14 cellular contexts compared by ENCODE assay signal in genomic region chr6:35754452-35755321, GRCh38. TPM values are rescaled to one million over a fixed set of nuclear protein-coding genes. Genes with fewer than 3 reads are reported as not detected.
DNase-seq lines count a peak whose midpoint lies in the region; ATAC-seq and TF ChIP-seq lines count a peak whose summit lies in the region.
"Had no signal": no experiment of that assay in that cellular context is flagged by ENCODE, and none has a peak within 500 bp of the region (broad histone marks: within the 10 kb centered on the region; RNA-seq: fewer than 3 reads in every experiment).

No MANE protein-coding gene starts in this region.

- H3K27me3 ChIP-seq in vagina (no peaks in the 10 kb centered on the region), foreskin keratinocyte (peaks cover 6% of the 10 kb centered on the region)

- TF ChIP-seq CTCF in Calu3 (IDR thresholded peaks at IDR 0.05; ENCODE audit: unreplicated experiment): no peak
- TF ChIP-seq CTCF in OCI-LY7 (conservative IDR thresholded peaks at IDR 0.05; ENCODE audit: low read length): 0 out of 2 replicates have a peak, but pooled peaks have one; percentile 20
- no peak for TF ChIP-seq CTCF in vagina (IDR thresholded peaks at IDR 0.05)
- no peak for TF ChIP-seq CTCF in foreskin keratinocyte (conservative IDR thresholded peaks at IDR 0.05)

- DNase-seq in Calu3: peak; percentile 49
- DNase-seq in HT1080 (ENCODE audit: low read depth): peak; percentile 38
- DNase-seq in OCI-LY7 (ENCODE audit: low spot score): no peak
- DNase-seq in left ventricle myocardium superior: no peak
- DNase-seq in NOMO-1 treated with DMSO at 0.1 percent for 48 hours (lab: John Stamatoyannopoulos, UW; ENCODE audit: unreplicated experiment): no peak
- no peak for DNase-seq in GM03348 (ENCODE audit: low spot score)
- DNase-seq in vagina (ENCODE audit: extremely low spot score in 2 of 2): no peak
- no peak for DNase-seq in foreskin keratinocyte
- DNase-seq: activated T-cell treated with anti-CD3 and anti-CD28 coated beads, Interleukin-2, amount 50 U/mL, for 4 hours; spleen had no signal

- H3K4me3 Mint-ChIP-seq in Calu3 (ENCODE audit: low read depth, unreplicated experiment): no peak overlapping the region
- H3K4me3 Mint-ChIP-seq: activated T-cell treated with anti-CD3 and anti-CD28 coated beads, Interleukin-2, amount 50 U/mL, for 4 hours had no signal

- no TSS peak for BruUV-seq in Calu3 (replicated peaks; lab: Mats Ljungman, UMichigan)
- BruUV-seq in OCI-LY7 (replicated peaks; lab: Mats Ljungman, UMichigan): no TSS peak

- no peaks in the 10 kb centered on the region for H3K36me3 Mint-ChIP-seq in Calu3 (ENCODE audit: insufficient read depth, unreplicated experiment)

- TF ChIP-seq POLR2A in vagina (IDR thresholded peaks at IDR 0.05): no peak

- H3K9me2 ChIP-seq in OCI-LY7 (ENCODE audit: insufficient read depth, low read length): no peaks in the 10 kb centered on the region

- no peaks in the 10 kb centered on the region for H3K79me2 ChIP-seq in OCI-LY7 (ENCODE audit: insufficient read depth, low read depth, low read length)

- peaks cover 21% of the 10 kb centered on the region for H3K4me1 Mint-ChIP-seq in Calu3 (ENCODE audit: low read depth, unreplicated experiment)

- no peaks in the 10 kb centered on the region for H3K9me3 ChIP-seq in OCI-LY7 (ENCODE audit: low read length)
- no peaks in the 10 kb centered on the region for H3K9me3 ChIP-seq in vagina
- H3K9me3 ChIP-seq: breast epithelium, spleen had no signal

- H3K4me3 ChIP-seq in OCI-LY7 (ENCODE audit: low read depth, low read length, poor library complexity, severe bottlenecking) (no peak overlapping the region), vagina (no peak overlapping the region)
- H3K4me3 ChIP-seq: breast epithelium, spleen had no signal

- no peaks in the 10 kb centered on the region for H4K20me1 ChIP-seq in OCI-LY7 (ENCODE audit: insufficient read depth, low read length)

- POLR2A ChIA-PET in OCI-LY7 (lab: Charles Lee): interaction anchor here (0.5 to 1.1 kb wide), 3 partner anchors 15 to 208 kb away, joined by 3 to 5 read pairs (median 3); no protein-coding TSS in a partner anchor

- no peak overlapping the region for H3K27ac Mint-ChIP-seq in Calu3 (ENCODE audit: unreplicated experiment)

- H3K4me2 ChIP-seq in OCI-LY7 (ENCODE audit: low read length): no peak overlapping the region

- no peaks in the 10 kb centered on the region for H3K9me3 Mint-ChIP-seq in Calu3 (ENCODE audit: low read depth, unreplicated experiment)
- H3K9me3 Mint-ChIP-seq: activated T-cell treated with anti-CD3 and anti-CD28 coated beads, Interleukin-2, amount 50 U/mL, for 4 hours had no signal

- H3K4me1 ChIP-seq in OCI-LY7 (ENCODE audit: insufficient read depth, low read length, poor library complexity, severe bottlenecking): peaks cover 25% of the 10 kb centered on the region
- H3K4me1 ChIP-seq in vagina: no peaks in the 10 kb centered on the region
- H3K4me1 ChIP-seq in foreskin keratinocyte: no peaks in the 10 kb centered on the region
- H3K4me1 ChIP-seq: breast epithelium had no signal

- intact Hi-C loops in Calu3 (cut with micrococcal nuclease; ENCODE audit: unreplicated experiment) (loop anchor here (10.0 kb wide), 1 partner anchor 190 kb away; no protein-coding TSS in a partner anchor), OCI-LY7 (cut with micrococcal nuclease; ENCODE audit: unreplicated experiment) (loop anchor here (5.0 to 10.0 kb wide), 2 partner anchors 200 to 232 kb away; no protein-coding TSS in a partner anchor), left ventricle myocardium superior (cut with micrococcal nuclease) (no loop called here), vagina (cut with DNase I) (no loop called here)

- H3K36me3 ChIP-seq in OCI-LY7 (ENCODE audit: insufficient read depth, low read length): no peaks in the 10 kb centered on the region
- no peaks in the 10 kb centered on the region for H3K36me3 ChIP-seq in vagina
- H3K36me3 ChIP-seq: breast epithelium, spleen had no signal

- peak; percentile 63 for ATAC-seq in left ventricle myocardium superior
- no peak for ATAC-seq in foreskin keratinocyte
- ATAC-seq: activated T-cell treated with anti-CD3 and anti-CD28 coated beads, Interleukin-2, amount 50 U/mL, for 4 hours had no signal

- peaks cover 18% of the 10 kb centered on the region for H3K27me3 Mint-ChIP-seq in Calu3 (ENCODE audit: unreplicated experiment)

- H3K27ac ChIP-seq in OCI-LY7 (ENCODE audit: low read depth, low read length, poor library complexity, severe bottlenecking) (no peak overlapping the region), vagina (no peak overlapping the region), foreskin keratinocyte (no peak overlapping the region)
- H3K27ac ChIP-seq: breast epithelium, spleen had no signal

- no peak overlapping the region; the same call in 1 of the 2 replicates for H2AFZ ChIP-seq in OCI-LY7 (ENCODE audit: low read length)

- CTCF ChIA-PET in Calu3 (lab: Charles Lee): interaction anchor here (0.5 to 1.3 kb wide), 9 partner anchors 9 to 213 kb away, joined by 3 to 7 read pairs (median 3); partner anchors contain the start of gene CLPS
- CTCF ChIA-PET in OCI-LY7 (lab: Charles Lee; ENCODE audit: unreplicated experiment): interaction anchor here (1.4 kb wide), 1 partner anchor 18 kb away, joined by 3 read pairs; the partner anchor contains the start of gene ARMC12

RNA-seq across cellular contexts. Expression of gene ARMC12, which starts 17.9 kb away (rescaled TPM):
- total RNA-seq in Calu3 (2022) (not detected in 2 replicates), OCI-LY7 (2022) (4.4 and 4.9 TPM in 2 replicates), left ventricle myocardium superior (not detected), vagina (not detected), foreskin keratinocyte (0.14 and 0.27 TPM in 2 replicates)
- not detected in 2 replicates for total RNA-seq in HT1080 (2014; rRNA removed; shearing (Covaris generic))
- polyA plus RNA-seq in HT1080 (2015; cell fraction: cytosol; rRNA removed): 0.07 and 0.10 TPM in 2 replicates
- 0.11 and 0.12 TPM in 2 replicates for polyA plus RNA-seq in HT1080 (2015; cell fraction: nucleus; rRNA removed)
- total RNA-seq in OCI-LY7 (2014; rRNA removed; shearing (Covaris generic)): 3.4 and 3.7 TPM in 2 replicates
- 0.15 and 0.23 TPM in 2 replicates for polyA plus RNA-seq in foreskin keratinocyte
- total RNA-seq: glomerular endothelial cell had no signal

RNA-seq across cellular contexts. Expression of gene CLPSL2, which starts 21.7 kb away (rescaled TPM):
- not detected in 2 replicates for total RNA-seq in Calu3 (2022)
- not detected in 2 replicates for total RNA-seq in HT1080 (2014; rRNA removed; shearing (Covaris generic))
- polyA plus RNA-seq in HT1080 (2015; cell fraction: cytosol; rRNA removed): not detected in 2 replicates
- not detected in 2 replicates for polyA plus RNA-seq in HT1080 (2015; cell fraction: nucleus; rRNA removed)
- not detected in 2 replicates for total RNA-seq in OCI-LY7 (2014; rRNA removed; shearing (Covaris generic))
- not detected in 2 replicates for total RNA-seq in OCI-LY7 (2022)
- not detected for total RNA-seq in left ventricle myocardium superior
- not detected for total RNA-seq in vagina
- not detected in 2 replicates for total RNA-seq in foreskin keratinocyte
- polyA plus RNA-seq in foreskin keratinocyte: not detected in 2 replicates
- total RNA-seq: activated T-cell treated with anti-CD3 and anti-CD28 coated beads, Interleukin-2, amount 50 U/mL, for 4 hours; glomerular endothelial cell; mucosa of gallbladder; spleen; T-helper 2 cell treated with Interferon-gamma antibody and Interleukin-4, amounts not matched to agents 100 ng/mL and 5 ng/mL, for 36 hours had no signal
- polyA plus RNA-seq: spleen had no signal

RNA-seq across cellular contexts. Expression of gene CLPSL1, which starts 26.1 kb away (rescaled TPM):
- total RNA-seq in Calu3 (2022) (not detected in 2 replicates), OCI-LY7 (2022) (not detected in 2 replicates), left ventricle myocardium superior (not detected), vagina (not detected), foreskin keratinocyte (not detected in 2 replicates)
- total RNA-seq in HT1080 (2014; rRNA removed; shearing (Covaris generic)): not detected in 2 replicates
- polyA plus RNA-seq in HT1080 (2015; cell fraction: cytosol; rRNA removed): 0.17 TPM in 1 of 2 replicates, not detected in the other
- polyA plus RNA-seq in HT1080 (2015; cell fraction: nucleus; rRNA removed): not detected in 2 replicates
- not detected in 2 replicates for total RNA-seq in OCI-LY7 (2014; rRNA removed; shearing (Covaris generic))
- polyA plus RNA-seq in foreskin keratinocyte: not detected in 2 replicates
- total RNA-seq: activated T-cell treated with anti-CD3 and anti-CD28 coated beads, Interleukin-2, amount 50 U/mL, for 4 hours; glomerular endothelial cell; spleen; T-helper 2 cell treated with Interferon-gamma antibody and Interleukin-4, amounts not matched to agents 100 ng/mL and 5 ng/mL, for 36 hours had no signal
- polyA plus RNA-seq: spleen had no signal

RNA-seq across cellular contexts. Expression of gene CLPS, which starts 42.4 kb away (rescaled TPM):
- total RNA-seq in Calu3 (2022) (not detected in 2 replicates), OCI-LY7 (2022) (not detected in 2 replicates), left ventricle myocardium superior (not detected), vagina (not detected), foreskin keratinocyte (not detected in 2 replicates)
- total RNA-seq in HT1080 (2014; rRNA removed; shearing (Covaris generic)): not detected in 2 replicates
- not detected in 2 replicates for polyA plus RNA-seq in HT1080 (2015; cell fraction: cytosol; rRNA removed)
- polyA plus RNA-seq in HT1080 (2015; cell fraction: nucleus; rRNA removed): not detected in 2 replicates
- total RNA-seq in OCI-LY7 (2014; rRNA removed; shearing (Covaris generic)): not detected in 2 replicates
- polyA plus RNA-seq in foreskin keratinocyte: not detected in 2 replicates
- total RNA-seq: breast epithelium; glomerular endothelial cell; T-helper 2 cell treated with Interferon-gamma antibody and Interleukin-4, amounts not matched to agents 100 ng/mL and 5 ng/mL, for 36 hours had no signal

RNA-seq across cellular contexts. Expression of gene LHFPL5, which starts 50.5 kb away (rescaled TPM):
- total RNA-seq in Calu3 (2022) (0.42 and 0.66 TPM in 2 replicates), OCI-LY7 (2022) (not detected in 2 replicates), left ventricle myocardium superior (not detected), vagina (not detected), foreskin keratinocyte (not detected in 2 replicates)
- total RNA-seq in HT1080 (2014; rRNA removed; shearing (Covaris generic)): 0.70 TPM in 1 of 2 replicates, not detected in the other
- polyA plus RNA-seq in HT1080 (2015; cell fraction: cytosol; rRNA removed): 0.03 TPM in 1 of 2 replicates, not detected in the other
- not detected in 2 replicates for polyA plus RNA-seq in HT1080 (2015; cell fraction: nucleus; rRNA removed)
- total RNA-seq in OCI-LY7 (2014; rRNA removed; shearing (Covaris generic)): not detected in 2 replicates
- not detected in 2 replicates for polyA plus RNA-seq in foreskin keratinocyte
- total RNA-seq: activated T-cell treated with anti-CD3 and anti-CD28 coated beads, Interleukin-2, amount 50 U/mL, for 4 hours; breast epithelium; glomerular endothelial cell; spleen; T-helper 2 cell treated with Interferon-gamma antibody and Interleukin-4, amounts not matched to agents 100 ng/mL and 5 ng/mL, for 36 hours had no signal
- polyA plus RNA-seq: spleen had no signal

Comparison
In these comparisons a context has a peak if more than half of its experiments do, and no peak if none do; other contexts are left out.
1. DNase-seq: peak in Calu3 (single experiment) and HT1080 (single experiment); none in OCI-LY7 (single experiment), left ventricle myocardium superior (single experiment), NOMO-1 treated with DMSO at 0.1 percent for 48 hours (single experiment), GM03348 (single experiment), vagina (0 of 2) and foreskin keratinocyte (0 of 2).
2. intact Hi-C loops: an anchor here in Calu3 (10.0 kb wide) and OCI-LY7 (5.0 to 10.0 kb wide); none called in left ventricle myocardium superior and vagina.